ENCODE assay signal across 17 cellular contexts in the genomic region with DNA sequence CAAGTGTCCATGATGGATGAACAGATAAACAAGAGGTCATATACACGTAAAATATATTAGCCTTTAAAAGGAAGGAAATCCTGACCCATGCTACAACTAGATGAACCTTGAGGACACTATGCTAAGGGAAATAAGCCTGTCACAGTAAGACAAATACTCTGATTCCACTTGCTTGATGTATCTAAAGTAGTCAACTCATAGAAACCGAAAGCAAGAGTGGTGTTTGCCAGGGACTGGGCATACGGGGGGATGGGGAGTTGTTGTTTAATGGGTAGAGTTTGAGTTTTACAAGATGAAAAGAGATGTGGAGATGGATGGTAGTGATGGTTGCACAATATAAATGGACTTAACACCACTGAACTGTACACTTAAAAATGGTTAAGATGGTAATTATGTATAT.
A peak's percentile ranks its signal among the peaks of the same experiment; 100 is the strongest.
DNase-seq lines count a peak whose midpoint lies in the region; TF ChIP-seq lines count a peak whose summit lies in the region.
"Had no signal": no experiment of that assay in that cellular context is flagged by ENCODE, and none has a peak within 500 bp of the region (broad histone marks: within the 10 kb centered on the region; RNA-seq: fewer than 3 reads in every experiment).

No MANE protein-coding gene starts in this region.

- TF ChIP-seq POLR2A in suprapubic skin (IDR thresholded peaks at IDR 0.05): no peak

- no peaks in the 10 kb centered on the region for H3K79me1 ChIP-seq in mesenchymal stem cell (replicated peaks; ENCODE audit: low read length, poor library complexity, severe bottlenecking)

- peak overlapping the region; percentile 34 for H2AK5ac ChIP-seq in mesenchymal stem cell (ENCODE audit: low read length, severe bottlenecking)

- no peak overlapping the region for H2BK15ac ChIP-seq in mesenchymal stem cell (ENCODE audit: low read depth, poor library complexity, severe bottlenecking)

- no peak overlapping the region for H3K27ac ChIP-seq in KMS-11
- H3K27ac ChIP-seq in mesenchymal stem cell (ENCODE audit: low read length, poor library complexity, severe bottlenecking): no peak overlapping the region
- H3K27ac ChIP-seq in suprapubic skin: no peak overlapping the region
- no peak overlapping the region for H3K27ac ChIP-seq in left ventricle myocardium inferior (replicated peaks)
- H3K27ac ChIP-seq: 22Rv1, A549, C4-2B, HL-60 had no signal

- no peaks in the 10 kb centered on the region for H3K9me3 Mint-ChIP-seq in activated CD4-positive, alpha-beta memory T cell treated with anti-CD3 and anti-CD28 coated beads for 36 hours
- H3K9me3 Mint-ChIP-seq: CD4-positive, alpha-beta T cell; HFFc6 had no signal

- H4K20me1 ChIP-seq in KMS-11 (ENCODE audit: insufficient read depth): no peaks in the 10 kb centered on the region

- intact Hi-C loops in activated CD4-positive, alpha-beta memory T cell treated with anti-CD3 and anti-CD28 coated beads for 36 hours (cut with micrococcal nuclease): no loop called here
- intact Hi-C loops in left ventricle myocardium inferior (cut with micrococcal nuclease): no loop called here

- H3K4me3 ChIP-seq in KMS-11 (IDR thresholded peaks at IDR 0.05; ENCODE audit: insufficient read depth, low read depth, low read length) (no peak overlapping the region), mesenchymal stem cell (ENCODE audit: insufficient read depth in 1 of 2, low read depth in 1 of 2, low read length in 2 of 2) (no peak overlapping the region), suprapubic skin (no peak overlapping the region), left ventricle myocardium inferior (no peak overlapping the region)
- H3K4me3 ChIP-seq: A549 had no signal

- H3K27me3 ChIP-seq in KMS-11 (ENCODE audit: insufficient read depth, low read depth): no peaks in the 10 kb centered on the region
- no peaks in the 10 kb centered on the region for H3K27me3 ChIP-seq in mesenchymal stem cell (ENCODE audit: control insufficient read depth in 1 of 2, insufficient read depth in 1 of 2, low read length in 2 of 2)
- H3K27me3 ChIP-seq in suprapubic skin: no peaks in the 10 kb centered on the region
- no peaks in the 10 kb centered on the region for H3K27me3 ChIP-seq in left ventricle myocardium inferior (ENCODE audit: low read depth)

- no peak overlapping the region for H3K27ac Mint-ChIP-seq in activated CD4-positive, alpha-beta memory T cell treated with anti-CD3 and anti-CD28 coated beads for 36 hours
- H3K27ac Mint-ChIP-seq: CD4-positive, alpha-beta T cell; HFFc6 had no signal

- H3K4me1 ChIP-seq in KMS-11 (ENCODE audit: low read depth, poor library complexity, severe bottlenecking) (peaks cover 9% of the 10 kb centered on the region), mesenchymal stem cell (ENCODE audit: control insufficient read depth, insufficient read depth, low read depth, low read length) (peaks cover 7% of the 10 kb centered on the region), suprapubic skin (no peaks in the 10 kb centered on the region), left ventricle myocardium inferior (peaks cover 4% of the 10 kb centered on the region)
- H3K4me1 ChIP-seq: A549 had no signal

- H2BK5ac ChIP-seq in mesenchymal stem cell (ENCODE audit: low read depth, low read length, poor library complexity, severe bottlenecking): no peak overlapping the region

- H2BK120ac ChIP-seq in mesenchymal stem cell (ENCODE audit: low read depth, low read length): no peak overlapping the region

- H3K36me3 ChIP-seq in KMS-11 (ENCODE audit: insufficient read depth) (no peaks in the 10 kb centered on the region), mesenchymal stem cell (ENCODE audit: control insufficient read depth in 1 of 2, insufficient read depth in 2 of 2, low read depth in 1 of 2, low read length in 2 of 2) (peaks cover 2 to 4% of the 10 kb centered on the region in 2 experiments), suprapubic skin (no peaks in the 10 kb centered on the region), left ventricle myocardium inferior (no peaks in the 10 kb centered on the region)

- no peak overlapping the region for H3K18ac ChIP-seq in mesenchymal stem cell (ENCODE audit: low read depth in 1 of 2, low read length in 2 of 2)

- H3K4me2 ChIP-seq in KMS-11 (peak overlapping the region; percentile 24; the same call in 1 of the 2 replicates), mesenchymal stem cell (ENCODE audit: low read length, poor library complexity, severe bottlenecking) (no peak overlapping the region)
- H3K4me2 ChIP-seq: A549 had no signal

- H3K9me3 ChIP-seq in mesenchymal stem cell (ENCODE audit: control insufficient read depth, low read length) (no peaks in the 10 kb centered on the region), suprapubic skin (no peaks in the 10 kb centered on the region), left ventricle myocardium inferior (replicated peaks) (no peaks in the 10 kb centered on the region)
- H3K9me3 ChIP-seq: A549, Caco-2 had no signal

- H2AFZ ChIP-seq in KMS-11 (ENCODE audit: low read depth): no peak overlapping the region
- no peak overlapping the region for H2AFZ ChIP-seq in mesenchymal stem cell (ENCODE audit: low read depth, low read length)

- no peak for TF ChIP-seq EP300 in suprapubic skin (IDR thresholded peaks at IDR 0.05)

- H3K23ac ChIP-seq in mesenchymal stem cell (ENCODE audit: low read length in 2 of 2): no peak overlapping the region

- TF ChIP-seq CTCF in KMS-11 (conservative IDR thresholded peaks at IDR 0.05; ENCODE audit: low read depth, low read length) (no peak), suprapubic skin (IDR thresholded peaks at IDR 0.05) (no peak), left ventricle myocardium inferior (IDR thresholded peaks at IDR 0.05; ENCODE audit: borderline replicate concordance) (no peak)

- CTCF ChIA-PET in activated CD4-positive, alpha-beta memory T cell treated with anti-CD3 and anti-CD28 coated beads for 36 hours (lab: Charles Lee): no interaction called here

- H3K9ac ChIP-seq in KMS-11 (no peak overlapping the region), mesenchymal stem cell (ENCODE audit: low read length) (no peak overlapping the region)

- H3K4me3 Mint-ChIP-seq in activated CD4-positive, alpha-beta memory T cell treated with anti-CD3 and anti-CD28 coated beads for 36 hours: no peak overlapping the region
- H3K4me3 Mint-ChIP-seq: CD4-positive, alpha-beta T cell; HFFc6 had no signal

- no peaks in the 10 kb centered on the region for H3K4me1 Mint-ChIP-seq in activated CD4-positive, alpha-beta memory T cell treated with anti-CD3 and anti-CD28 coated beads for 36 hours (ENCODE audit: low read depth)

- H3K4ac ChIP-seq in mesenchymal stem cell (ENCODE audit: low read depth in 1 of 2, low read length in 2 of 2): no peak overlapping the region

- H3K27me3 Mint-ChIP-seq in activated CD4-positive, alpha-beta memory T cell treated with anti-CD3 and anti-CD28 coated beads for 36 hours: peaks cover 4% of the 10 kb centered on the region

- WGBS in mesenchymal stem cell: 82% methylated on average over 3 of the region's 3 CpGs
- WGBS in suprapubic skin: 90% methylated on average over 3 of the region's 3 CpGs

- H4K8ac ChIP-seq in mesenchymal stem cell (ENCODE audit: low read length): no peak overlapping the region

- H3K79me2 ChIP-seq in KMS-11 (ENCODE audit: insufficient read depth, low read depth): no peaks in the 10 kb centered on the region

- DNase-seq in NCI-H526 treated with DMSO at 0.1 percent for 48 hours (lab: John Stamatoyannopoulos, UW): peak; percentile 40
- DNase-seq in RPMI8226: peak; percentile 32
- DNase-seq in mesenchymal stem cell: no peak
- no peak for DNase-seq in suprapubic skin (ENCODE audit: low spot score in 2 of 2)
- DNase-seq in activated CD4-positive, alpha-beta memory T cell treated with anti-CD3 and anti-CD28 coated beads for 36 hours: no peak
- DNase-seq in left ventricle myocardium inferior: no peak
- DNase-seq: AML-193; Caco-2; CD4-positive, alpha-beta T cell; GOT3; H7; HFFc6 had no signal

- POLR2A ChIA-PET in activated CD4-positive, alpha-beta memory T cell treated with anti-CD3 and anti-CD28 coated beads for 36 hours (lab: Charles Lee): no interaction called here

- no peak overlapping the region for H3K14ac ChIP-seq in mesenchymal stem cell (ENCODE audit: low read length in 2 of 2)

- H2BK12ac ChIP-seq in mesenchymal stem cell (ENCODE audit: low read length in 2 of 2): no peak overlapping the region

- H3K36me3 Mint-ChIP-seq in activated CD4-positive, alpha-beta memory T cell treated with anti-CD3 and anti-CD28 coated beads for 36 hours: no peaks in the 10 kb centered on the region

- no peak overlapping the region for H4K91ac ChIP-seq in mesenchymal stem cell (ENCODE audit: low read length)

Comparison
In these comparisons a context has a peak if more than half of its experiments do, and no peak if none do; other contexts are left out.
1. DNase-seq: peak in NCI-H526 treated with DMSO at 0.1 percent for 48 hours (single experiment) and RPMI8226 (single experiment); none in mesenchymal stem cell (single experiment), suprapubic skin (0 of 2), activated CD4-positive, alpha-beta memory T cell treated with anti-CD3 and anti-CD28 coated beads for 36 hours (single experiment) and left ventricle myocardium inferior (single experiment).